23 cellular contexts compared by ENCODE assay signal in genomic region chr4:1195894-1196401, GRCh38. TPM values are rescaled to one million over a fixed set of nuclear protein-coding genes. Genes with fewer than 3 reads are reported as not detected.
A peak's percentile ranks its signal among the peaks of the same experiment; 100 is the strongest.
DNase-seq lines count a peak whose midpoint lies in the region; ATAC-seq and TF ChIP-seq lines count a peak whose summit lies in the region.
"Had no signal": no experiment of that assay in that cellular context is flagged by ENCODE, and none has a peak within 500 bp of the region (broad histone marks: within the 10 kb centered on the region; RNA-seq: fewer than 3 reads in every experiment).

No MANE protein-coding gene starts in this region.

- H3K27ac ChIP-seq in BLaER1: no peak overlapping the region
- no peak overlapping the region for H3K27ac ChIP-seq in CD4-positive, alpha-beta memory T cell (ENCODE audit: low read depth, low read length)
- H3K27ac ChIP-seq: ascending aorta had no signal

- ATAC-seq in activated CD4-positive, alpha-beta T cell treated with anti-CD3 and anti-CD28 coated beads for 36 hours: no peak
- ATAC-seq in WTC11: no peak
- ATAC-seq in natural killer cell treated with Interleukin-12 subunit alpha and Interleukin-12 subunit beta and Interleukin-15 and Interleukin-18, amount 100 ng/mL, for 72 hours: no peak
- ATAC-seq: activated T-cell treated with anti-CD3 and anti-CD28 coated beads, Interleukin-2, amount 50 U/mL, for 72 hours had no signal

- H3K9me3 ChIP-seq in BLaER1: peaks cover 8% of the 10 kb centered on the region
- no peaks in the 10 kb centered on the region for H3K9me3 ChIP-seq in CD4-positive, alpha-beta memory T cell (ENCODE audit: control insufficient read depth in 1 of 2, low read length in 2 of 2)
- H3K9me3 ChIP-seq: ascending aorta, BE2C had no signal

- peaks cover 31% of the 10 kb centered on the region for H4K20me1 ChIP-seq in BLaER1

- H3K4me2 ChIP-seq in BLaER1: peak overlapping the region; percentile 39

- no peak overlapping the region for H3K4me3 Mint-ChIP-seq in activated CD4-positive, alpha-beta T cell treated with anti-CD3 and anti-CD28 coated beads for 36 hours
- no peak overlapping the region for H3K4me3 Mint-ChIP-seq in WTC11
- no peak overlapping the region for H3K4me3 Mint-ChIP-seq in natural killer cell treated with Interleukin-12 subunit alpha and Interleukin-12 subunit beta and Interleukin-15 and Interleukin-18, amount 100 ng/mL, for 72 hours
- no peak overlapping the region for H3K4me3 Mint-ChIP-seq in CD4-positive, alpha-beta memory T cell
- H3K4me3 Mint-ChIP-seq: activated T-cell treated with anti-CD3 and anti-CD28 coated beads, Interleukin-2, amount 50 U/mL, for 72 hours; type B pancreatic cell had no signal

- intact Hi-C loops in activated CD4-positive, alpha-beta T cell treated with anti-CD3 and anti-CD28 coated beads for 36 hours (cut with DNase I, micrococcal nuclease): no loop called here
- intact Hi-C loops in CD4-positive, alpha-beta memory T cell (cut with micrococcal nuclease): no loop called here

- H3K27ac Mint-ChIP-seq in activated CD4-positive, alpha-beta T cell treated with anti-CD3 and anti-CD28 coated beads for 36 hours: no peak overlapping the region
- H3K27ac Mint-ChIP-seq in WTC11: no peak overlapping the region
- no peak overlapping the region for H3K27ac Mint-ChIP-seq in natural killer cell treated with Interleukin-12 subunit alpha and Interleukin-12 subunit beta and Interleukin-15 and Interleukin-18, amount 100 ng/mL, for 72 hours
- no peak overlapping the region for H3K27ac Mint-ChIP-seq in CD4-positive, alpha-beta memory T cell
- H3K27ac Mint-ChIP-seq: activated T-cell treated with anti-CD3 and anti-CD28 coated beads, Interleukin-2, amount 50 U/mL, for 72 hours; type B pancreatic cell had no signal

- no peaks in the 10 kb centered on the region for H3K9me3 Mint-ChIP-seq in activated CD4-positive, alpha-beta T cell treated with anti-CD3 and anti-CD28 coated beads for 36 hours (ENCODE audit: low read depth)
- peaks cover 4% of the 10 kb centered on the region for H3K9me3 Mint-ChIP-seq in WTC11
- H3K9me3 Mint-ChIP-seq in natural killer cell treated with Interleukin-12 subunit alpha and Interleukin-12 subunit beta and Interleukin-15 and Interleukin-18, amount 100 ng/mL, for 72 hours: no peaks in the 10 kb centered on the region
- H3K9me3 Mint-ChIP-seq in CD4-positive, alpha-beta memory T cell: no peaks in the 10 kb centered on the region
- H3K9me3 Mint-ChIP-seq: activated T-cell treated with anti-CD3 and anti-CD28 coated beads, Interleukin-2, amount 50 U/mL, for 72 hours; type B pancreatic cell had no signal

- H3K4me3 ChIP-seq in BLaER1: no peak overlapping the region
- no peak overlapping the region for H3K4me3 ChIP-seq in CD4-positive, alpha-beta memory T cell (ENCODE audit: low read length in 2 of 2)
- H3K4me3 ChIP-seq: ascending aorta had no signal

- POLR2A ChIA-PET in activated CD4-positive, alpha-beta T cell treated with anti-CD3 and anti-CD28 coated beads for 36 hours (lab: Charles Lee): no interaction called here
- POLR2A ChIA-PET in WTC11 (lab: Charles Lee): interaction anchor here (0.5 kb wide), 1 partner anchor 10 kb away, joined by 3 read pairs; no protein-coding TSS in a partner anchor
- POLR2A ChIA-PET in CD4-positive, alpha-beta memory T cell (lab: Charles Lee; ENCODE audit: partially characterized antibody): no interaction called here

- no peak overlapping the region for H3K9ac ChIP-seq in BLaER1

- TF ChIP-seq CTCF in WTC11 (IDR thresholded peaks at IDR 0.05): no peak
- no peak for TF ChIP-seq CTCF in GM10266 (IDR thresholded peaks at IDR 0.05; ENCODE audit: control insufficient read depth, insufficient read depth, low read depth, missing control alignments)

- H3K36me3 Mint-ChIP-seq in activated CD4-positive, alpha-beta T cell treated with anti-CD3 and anti-CD28 coated beads for 36 hours (ENCODE audit: low read depth): peaks cover 5% of the 10 kb centered on the region
- no peaks in the 10 kb centered on the region for H3K36me3 Mint-ChIP-seq in WTC11
- no peaks in the 10 kb centered on the region for H3K36me3 Mint-ChIP-seq in natural killer cell treated with Interleukin-12 subunit alpha and Interleukin-12 subunit beta and Interleukin-15 and Interleukin-18, amount 100 ng/mL, for 72 hours
- H3K36me3 Mint-ChIP-seq in CD4-positive, alpha-beta memory T cell: peaks cover 0 to 7% of the 10 kb centered on the region in 2 donors
- H3K36me3 Mint-ChIP-seq: type B pancreatic cell had no signal

- DNase-seq in activated CD4-positive, alpha-beta T cell treated with anti-CD3 and anti-CD28 coated beads for 36 hours: peak; percentile 2
- DNase-seq in activated CD4-positive, alpha-beta T cell treated with anti-CD3 and anti-CD28 coated beads for 1 hour: no peak
- DNase-seq in WTC11 (ENCODE audit: low spot score) (peak; percentile 5), GM10266 (ENCODE audit: extremely low spot score) (no peak), HPDE6-E6E7 (ENCODE audit: extremely low spot score) (no peak)
- DNase-seq in natural killer cell treated with Interleukin-12 subunit alpha and Interleukin-12 subunit beta and Interleukin-15 and Interleukin-18, amount 100 ng/mL, for 72 hours (ENCODE audit: low spot score): peak; percentile 53
- no peak for DNase-seq in CD4-positive, alpha-beta memory T cell
- DNase-seq: activated CD4-positive, CD25-positive, alpha-beta regulatory T cell; activated CD8-positive, alpha-beta memory T cell treated with anti-CD3 and anti-CD28 coated beads for 24 hours; activated T-cell treated with anti-CD3 and anti-CD28 coated beads, Interleukin-2, amount 50 U/mL, for 72 hours; BE2C; effector CD4-positive, alpha-beta T cell; erythroblast; foreskin fibroblast; KBM-7; NCI-H2171; NCI-H526; stimulated activated CD4-positive, alpha-beta T cell treated with anti-CD3 and anti-CD28 coated beads, Interleukin-12 subunit alpha, Interleukin-12 subunit beta, amount 100 ng/mL, for 4 hours; stimulated activated CD4-positive, alpha-beta T cell treated with anti-CD3 and anti-CD28 coated beads, Interleukin-4, amount 100 ng/mL, for 4 hours; T1000 had no signal

- H3K36me3 ChIP-seq in BLaER1: no peaks in the 10 kb centered on the region
- H3K36me3 ChIP-seq in CD4-positive, alpha-beta memory T cell (ENCODE audit: insufficient read depth, low read length): no peaks in the 10 kb centered on the region
- H3K36me3 ChIP-seq: ascending aorta, BE2C had no signal

- CTCF ChIA-PET in activated CD4-positive, alpha-beta T cell treated with anti-CD3 and anti-CD28 coated beads for 36 hours (lab: Charles Lee): interaction anchor here (0.8 kb wide), 1 partner anchor 16 kb away, joined by 4 read pairs; no protein-coding TSS in a partner anchor
- CTCF ChIA-PET in WTC11 (lab: Charles Lee): no interaction called here
- CTCF ChIA-PET in CD4-positive, alpha-beta memory T cell (lab: Charles Lee; ENCODE audit: partially characterized antibody): no interaction called here

- peaks cover 45% of the 10 kb centered on the region for H3K4me1 ChIP-seq in BLaER1
- H3K4me1 ChIP-seq in CD4-positive, alpha-beta memory T cell (ENCODE audit: insufficient read depth, low read length): peaks cover 16% of the 10 kb centered on the region
- H3K4me1 ChIP-seq: BE2C had no signal

- peaks cover 23% of the 10 kb centered on the region for H3K27me3 ChIP-seq in BLaER1
- H3K27me3 ChIP-seq in CD4-positive, alpha-beta memory T cell (ENCODE audit: insufficient read depth, low read length): no peaks in the 10 kb centered on the region
- H3K27me3 ChIP-seq: ascending aorta, BE2C had no signal

- H3K27me3 Mint-ChIP-seq in activated CD4-positive, alpha-beta T cell treated with anti-CD3 and anti-CD28 coated beads for 36 hours: no peaks in the 10 kb centered on the region
- H3K27me3 Mint-ChIP-seq in WTC11 (ENCODE audit: low read depth): peaks cover 3% of the 10 kb centered on the region; the same call in 1 of the 2 replicates
- no peaks in the 10 kb centered on the region for H3K27me3 Mint-ChIP-seq in natural killer cell treated with Interleukin-12 subunit alpha and Interleukin-12 subunit beta and Interleukin-15 and Interleukin-18, amount 100 ng/mL, for 72 hours
- H3K27me3 Mint-ChIP-seq in CD4-positive, alpha-beta memory T cell: no peaks in the 10 kb centered on the region

- H3K4me1 Mint-ChIP-seq in activated CD4-positive, alpha-beta T cell treated with anti-CD3 and anti-CD28 coated beads for 36 hours: peaks cover 8% of the 10 kb centered on the region
- no peaks in the 10 kb centered on the region for H3K4me1 Mint-ChIP-seq in WTC11
- peaks cover 23 to 28% of the 10 kb centered on the region in 2 donors for H3K4me1 Mint-ChIP-seq in natural killer cell treated with Interleukin-12 subunit alpha and Interleukin-12 subunit beta and Interleukin-15 and Interleukin-18, amount 100 ng/mL, for 72 hours (ENCODE audit: low read depth in 2 of 2)
- H3K4me1 Mint-ChIP-seq in CD4-positive, alpha-beta memory T cell: peaks cover 0 to 21% (median 10%) of the 10 kb centered on the region in 4 donors

TF ChIP-seq in WTC11, 78 proteins besides CTCF, POLR2A, EP300 and RAD21 (continues in another document):
- TF ChIP-seq, protein P1, sequence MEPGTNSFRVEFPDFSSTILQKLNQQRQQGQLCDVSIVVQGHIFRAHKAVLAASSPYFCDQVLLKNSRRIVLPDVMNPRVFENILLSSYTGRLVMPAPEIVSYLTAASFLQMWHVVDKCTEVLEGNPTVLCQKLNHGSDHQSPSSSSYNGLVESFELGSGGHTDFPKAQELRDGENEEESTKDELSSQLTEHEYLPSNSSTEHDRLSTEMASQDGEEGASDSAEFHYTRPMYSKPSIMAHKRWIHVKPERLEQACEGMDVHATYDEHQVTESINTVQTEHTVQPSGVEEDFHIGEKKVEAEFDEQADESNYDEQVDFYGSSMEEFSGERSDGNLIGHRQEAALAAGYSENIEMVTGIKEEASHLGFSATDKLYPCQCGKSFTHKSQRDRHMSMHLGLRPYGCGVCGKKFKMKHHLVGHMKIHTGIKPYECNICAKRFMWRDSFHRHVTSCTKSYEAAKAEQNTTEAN (CRISPR knock-in tag; IDR thresholded peaks at IDR 0.05): no peak

RNA-seq across cellular contexts. Expression of gene SPON2, which starts 23.6 kb away (rescaled TPM):
- total RNA-seq in activated CD4-positive, alpha-beta T cell treated with anti-CD3 and anti-CD28 coated beads for 36 hours: 1 to 10 TPM; 7.5 to 8.5 TPM
- total RNA-seq in WTC11 (2021): 4.9 to 6.6 TPM (median 5.3 TPM) in 3 replicates
- 10 to 100 TPM in 1 of 2 donors, 1 to 10 TPM in 1; 1.5 to 13.6 TPM for total RNA-seq in natural killer cell treated with Interleukin-12 subunit alpha and Interleukin-12 subunit beta and Interleukin-15 and Interleukin-18, amount 100 ng/mL, for 72 hours
- 1 to 10 TPM; 7.2 TPM for total RNA-seq in CD4-positive, alpha-beta memory T cell
- polyA plus RNA-seq in CD4-positive, alpha-beta memory T cell: 1 to 10 TPM; 5.4 to 8.4 TPM

RNA-seq across cellular contexts. Expression of gene CTBP1, which starts 53.0 kb away (rescaled TPM):
- total RNA-seq in activated CD4-positive, alpha-beta T cell treated with anti-CD3 and anti-CD28 coated beads for 36 hours: 100 to 1,000 TPM; 152 to 177 TPM
- total RNA-seq in WTC11 (2021): 143 to 167 TPM (median 159 TPM) in 3 replicates
- total RNA-seq in natural killer cell treated with Interleukin-12 subunit alpha and Interleukin-12 subunit beta and Interleukin-15 and Interleukin-18, amount 100 ng/mL, for 72 hours: 100 to 1,000 TPM; 109 to 245 TPM
- total RNA-seq in CD4-positive, alpha-beta memory T cell: 100 to 1,000 TPM; 186 to 195 TPM
- polyA plus RNA-seq in CD4-positive, alpha-beta memory T cell: 10 to 100 TPM; 39.3 to 79.0 TPM

Comparison
In these comparisons a context has a peak if more than half of its experiments do, and no peak if none do; other contexts are left out.
1. DNase-seq: peak in activated CD4-positive, alpha-beta T cell treated with anti-CD3 and anti-CD28 coated beads for 36 hours (single experiment), WTC11 (single experiment) and natural killer cell treated with Interleukin-12 subunit alpha and Interleukin-12 subunit beta and Interleukin-15 and Interleukin-18, amount 100 ng/mL, for 72 hours (single experiment); none in activated CD4-positive, alpha-beta T cell treated with anti-CD3 and anti-CD28 coated beads for 1 hour (single experiment), GM10266 (single experiment), CD4-positive, alpha-beta memory T cell (0 of 5) and HPDE6-E6E7 (single experiment).